20 cellular contexts compared by ENCODE assay signal in the genomic region with DNA sequence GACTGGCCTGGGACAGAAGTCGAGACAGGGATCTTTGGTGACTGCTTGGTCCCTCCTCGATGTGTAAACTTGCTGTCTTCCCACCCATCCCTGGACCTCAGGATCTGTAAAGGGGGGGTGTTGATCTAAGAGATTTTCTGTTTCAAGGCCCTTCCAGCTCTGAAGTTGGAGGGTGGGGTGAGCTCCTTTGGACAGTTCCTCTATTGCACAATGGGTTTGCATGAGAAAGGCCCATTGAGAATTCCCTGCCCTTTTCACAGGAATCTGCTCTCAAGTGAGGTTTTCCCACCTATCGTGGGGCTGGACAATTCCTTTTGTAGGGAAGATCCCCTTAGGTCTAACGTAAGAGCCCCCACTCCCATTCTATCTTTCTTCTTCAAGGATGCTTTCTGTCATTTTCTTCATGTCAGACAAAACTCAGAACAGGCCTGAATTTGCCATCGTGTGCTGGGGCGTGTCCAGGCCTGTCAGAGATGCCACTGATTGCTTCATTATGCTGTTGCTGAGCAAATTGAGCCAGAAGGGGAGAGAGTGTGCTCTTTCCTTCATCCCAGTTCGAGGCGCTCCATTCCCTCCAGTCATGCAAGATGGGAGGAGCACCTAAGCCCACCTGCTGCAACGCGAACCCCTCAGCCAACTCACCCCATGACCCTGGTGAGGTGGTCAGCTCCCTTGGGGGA.
A peak's percentile ranks its signal among the peaks of the same experiment; 100 is the strongest.
DNase-seq lines count a peak whose midpoint lies in the region; ATAC-seq, FAIRE-seq and TF ChIP-seq lines count a peak whose summit lies in the region.
"Had no signal": no experiment of that assay in that cellular context is flagged by ENCODE, and none has a peak within 500 bp of the region (broad histone marks: within the 10 kb centered on the region; RNA-seq: fewer than 3 reads in every experiment).

No MANE protein-coding gene starts in this region.

- H3K4me3 ChIP-seq in left ventricle myocardium inferior (no peak overlapping the region), IMR-90 (ENCODE audit: insufficient read depth, low read depth, low read length) (no peak overlapping the region), bronchial epithelial cell (ENCODE audit: low read depth, low read length) (no peak overlapping the region), sigmoid colon (no peak overlapping the region)
- H3K4me3 ChIP-seq: body of pancreas, smooth muscle cell, tibial nerve had no signal

- H2AK9ac ChIP-seq in IMR-90 (replicated peaks; ENCODE audit: low read depth, low read length, poor library complexity) = no peak overlapping the region

- no peaks in the 10 kb centered on the region for H3K79me1 ChIP-seq in IMR-90 (ENCODE audit: low read depth in 1 of 2, low read length in 2 of 2)

- no peak for FAIRE-seq in bronchial epithelial cell (lab: Jason Lieb, UNC)
- FAIRE-seq: TTC549 had no signal

- H3K23ac ChIP-seq in IMR-90 (ENCODE audit: low read depth, low read length) = no peak overlapping the region

- dilution Hi-C loops in IMR-90 (cut with HindIII; ENCODE audit: low sequenced_read_pairs, unreplicated experiment) = no loop called here

- no peak overlapping the region for H3K56ac ChIP-seq in IMR-90 (ENCODE audit: extremely low read depth, insufficient read depth, low read length)

- H4K5ac ChIP-seq in IMR-90 (ENCODE audit: low read depth, low read length) = no peak overlapping the region

- TF ChIP-seq RAD21 in IMR-90 (IDR thresholded peaks at IDR 0.05; ENCODE audit: low read length) = no peak

- TF ChIP-seq CTCF in left ventricle myocardium inferior (IDR thresholded peaks at IDR 0.05; ENCODE audit: borderline replicate concordance) (no peak), IMR-90 (conservative IDR thresholded peaks at IDR 0.05; ENCODE audit: low read depth, low read length) (no peak), bronchial epithelial cell (IDR thresholded peaks at IDR 0.05; ENCODE audit: insufficient read depth, low read length, severe bottlenecking) (no peak), sigmoid colon (IDR thresholded peaks at IDR 0.05) (no peak)

- intact Hi-C loops in left ventricle myocardium superior (cut with micrococcal nuclease) (no loop called here), left ventricle myocardium inferior (cut with micrococcal nuclease) (no loop called here), IMR-90 (cut with micrococcal nuclease) (no loop called here), sigmoid colon (cut with DNase I) (no loop called here)

- TF ChIP-seq POLR2A in IMR-90 (IDR thresholded peaks at IDR 0.05; ENCODE audit: low read depth, low read length) (no peak), sigmoid colon (IDR thresholded peaks at IDR 0.05) (no peak)

- POLR2A ChIA-PET in IMR-90 (lab: Charles Lee; ENCODE audit: unreplicated experiment) = no interaction called here

- no peaks in the 10 kb centered on the region for H3K9me1 ChIP-seq in IMR-90 (ENCODE audit: insufficient read depth, low read length)

- no peak for TF ChIP-seq EP300 in sigmoid colon (IDR thresholded peaks at IDR 0.05)

- DNase-seq in left ventricle myocardium superior (no peak), left ventricle myocardium inferior (no peak), IMR-90 (no peak), bronchial epithelial cell (ENCODE audit: low read depth) (peak; percentile 34), stromal cell of bone marrow (ENCODE audit: low read depth) (peak; percentile 17), sigmoid colon (no peak), T-helper 9 cell (no peak), GM19240 (ENCODE audit: insufficient read length, low spot score) (no peak)
- DNase-seq: activated CD4-positive, alpha-beta T cell treated with anti-CD3 and anti-CD28 coated beads for 36 hours; body of pancreas; CD8-positive, alpha-beta T cell; head of caudate nucleus; NCI-H1930; NCI-H526 treated with DMSO at 0.1 percent for 48 hours; nephron progenitor cell; stimulated activated CD4-positive, alpha-beta T cell treated with anti-CD3 and anti-CD28 coated beads, Interleukin-2, amount 100 ng/mL, for 48 hours; stimulated activated naive CD8-positive, alpha-beta T cell treated with anti-CD3 and anti-CD28 coated beads, Interleukin-15, Interleukin-2, amounts not matched to agents 100 U/mL and 50 U/mL, for 24 hours had no signal

- in situ Hi-C loops in IMR-90 (cut with MboI; ENCODE audit: low sequenced_read_pairs) = no loop called here

- WGBS in IMR-90 (ENCODE audit: extremely low coverage in 2 of 2, insufficient read length in 1 of 2), 2 experiments = 0% methylated on average over 1 of the region's 10 CpGs; no CpG with 5 or more reads in 1 of the 2 experiments
- 56 to 59% methylated on average over 10 of the region's 10 CpGs for WGBS in sigmoid colon, 2 donors

- no peak overlapping the region for H4K8ac ChIP-seq in IMR-90 (ENCODE audit: low read depth in 2 of 2, low read length in 2 of 2)

- H2BK5ac ChIP-seq in IMR-90 (ENCODE audit: low read depth, low read length, poor library complexity, severe bottlenecking) = no peak overlapping the region

- no peak overlapping the region for H3K27ac ChIP-seq in left ventricle myocardium inferior (replicated peaks)
- H3K27ac ChIP-seq in IMR-90 (ENCODE audit: insufficient read depth, low read length) = no peak overlapping the region
- peak overlapping the region in 1 of 4 donors; percentile 32 for H3K27ac ChIP-seq in sigmoid colon
- H3K27ac ChIP-seq: body of pancreas, tibial nerve had no signal

- no peak overlapping the region for H3K14ac ChIP-seq in IMR-90 (replicated peaks; ENCODE audit: low read depth, low read length)

- no peak overlapping the region for H3K4ac ChIP-seq in IMR-90 (ENCODE audit: low read depth, low read length)

- ATAC-seq in left ventricle myocardium superior = peak; percentile 44
- ATAC-seq in IMR-90 (ENCODE audit: low read depth) = no peak
- ATAC-seq: activated CD4-positive, alpha-beta T cell treated with anti-CD3 and anti-CD28 coated beads for 36 hours; body of pancreas; stimulated activated naive CD8-positive, alpha-beta T cell treated with anti-CD3 and anti-CD28 coated beads, Interleukin-15, Interleukin-2, amounts not matched to agents 100 U/mL and 50 U/mL, for 24 hours had no signal

- H3K36me3 ChIP-seq in left ventricle myocardium inferior (no peaks in the 10 kb centered on the region), IMR-90 (ENCODE audit: control insufficient read depth, insufficient read depth, low read length) (no peaks in the 10 kb centered on the region), bronchial epithelial cell (ENCODE audit: control insufficient read depth, insufficient read depth, low read length) (no peaks in the 10 kb centered on the region), sigmoid colon (no peaks in the 10 kb centered on the region)
- H3K36me3 ChIP-seq: tibial nerve had no signal

- no peak overlapping the region for H3K18ac ChIP-seq in IMR-90 (ENCODE audit: low read depth, low read length)

- H3K4me1 ChIP-seq in left ventricle myocardium inferior (no peaks in the 10 kb centered on the region), IMR-90 (ENCODE audit: control insufficient read depth, insufficient read depth, low read length) (no peaks in the 10 kb centered on the region), sigmoid colon (no peaks in the 10 kb centered on the region)
- H3K4me1 ChIP-seq: body of pancreas had no signal

- H4K20me1 ChIP-seq in IMR-90 (ENCODE audit: insufficient read depth, low read length) = no peaks in the 10 kb centered on the region

- no peak overlapping the region for H2AFZ ChIP-seq in IMR-90 (replicated peaks; ENCODE audit: low read length, poor library complexity)

- no peak overlapping the region for H3K4me2 ChIP-seq in IMR-90 (ENCODE audit: low read depth, low read length)
- H3K4me2 ChIP-seq: smooth muscle cell had no signal

- no peak overlapping the region for H3K9ac ChIP-seq in IMR-90 (ENCODE audit: low read depth, low read length)

- H3K27me3 ChIP-seq in left ventricle myocardium inferior (ENCODE audit: low read depth) (peaks cover 88% of the 10 kb centered on the region), IMR-90 (ENCODE audit: control insufficient read depth, insufficient read depth, low read length) (peaks cover 1% of the 10 kb centered on the region; the same call in 1 of the 2 replicates), bronchial epithelial cell (ENCODE audit: control insufficient read depth, insufficient read depth, low read length) (no peaks in the 10 kb centered on the region), sigmoid colon (peaks cover 0 to 13% (median 5%) of the 10 kb centered on the region in 3 donors)

- no peak overlapping the region for H2BK20ac ChIP-seq in IMR-90 (ENCODE audit: low read depth, low read length)

- no peak overlapping the region for H2BK15ac ChIP-seq in IMR-90 (ENCODE audit: low read depth, low read length)

- H3K9me3 ChIP-seq in left ventricle myocardium inferior (replicated peaks) = no peaks in the 10 kb centered on the region
- H3K9me3 ChIP-seq in IMR-90 (ENCODE audit: control insufficient read depth, insufficient read depth, low read length) = no peaks in the 10 kb centered on the region
- H3K9me3 ChIP-seq in sigmoid colon = no peaks in the 10 kb centered on the region
- H3K9me3 ChIP-seq: body of pancreas, tibial nerve had no signal

- no peak overlapping the region for H4K91ac ChIP-seq in IMR-90 (ENCODE audit: insufficient read depth, low read depth, low read length)

- H2BK120ac ChIP-seq in IMR-90 (ENCODE audit: low read depth, low read length) = no peak overlapping the region

- no TSS peak for BruUV-seq in IMR-90 (replicated peaks; lab: Mats Ljungman, UMichigan)

- no peak overlapping the region for H2AK5ac ChIP-seq in IMR-90 (ENCODE audit: low read depth, low read length)

- CTCF ChIA-PET in IMR-90 (lab: Yijun Ruan, JAX) = no interaction called here

TF ChIP-seq in IMR-90, 13 proteins besides CTCF, POLR2A, EP300 and RAD21:
- TF ChIP-seq, protein P1, sequence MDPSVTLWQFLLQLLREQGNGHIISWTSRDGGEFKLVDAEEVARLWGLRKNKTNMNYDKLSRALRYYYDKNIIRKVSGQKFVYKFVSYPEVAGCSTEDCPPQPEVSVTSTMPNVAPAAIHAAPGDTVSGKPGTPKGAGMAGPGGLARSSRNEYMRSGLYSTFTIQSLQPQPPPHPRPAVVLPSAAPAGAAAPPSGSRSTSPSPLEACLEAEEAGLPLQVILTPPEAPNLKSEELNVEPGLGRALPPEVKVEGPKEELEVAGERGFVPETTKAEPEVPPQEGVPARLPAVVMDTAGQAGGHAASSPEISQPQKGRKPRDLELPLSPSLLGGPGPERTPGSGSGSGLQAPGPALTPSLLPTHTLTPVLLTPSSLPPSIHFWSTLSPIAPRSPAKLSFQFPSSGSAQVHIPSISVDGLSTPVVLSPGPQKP (IDR thresholded peaks at IDR 0.05; ENCODE audit: borderline replicate concordance, low read depth, low read length) = no peak
- TF ChIP-seq MXI1 (IDR thresholded peaks at IDR 0.05; ENCODE audit: borderline replicate concordance, low read depth, low read length) (no peak), NFE2L2 (IDR thresholded peaks at IDR 0.05; ENCODE audit: low read depth, low read length) (no peak), MAFK (IDR thresholded peaks at IDR 0.05; ENCODE audit: low read depth, low read length) (no peak), MAZ (IDR thresholded peaks at IDR 0.05; ENCODE audit: borderline replicate concordance, low read depth, low read length) (no peak), BHLHE40 (IDR thresholded peaks at IDR 0.05; ENCODE audit: low read depth, low read length) (no peak), CEBPB (IDR thresholded peaks at IDR 0.05; ENCODE audit: low read depth, low read length) (peak; percentile 39; the same call in 1 of the 2 replicates)

Comparison
In these comparisons a context has a peak if more than half of its experiments do, and no peak if none do; other contexts are left out.
1. DNase-seq: peak in bronchial epithelial cell (single experiment) and stromal cell of bone marrow (single experiment); none in left ventricle myocardium superior (single experiment), left ventricle myocardium inferior (single experiment), IMR-90 (single experiment), sigmoid colon (single experiment), T-helper 9 cell (single experiment) and GM19240 (single experiment).